In genomic region chr5:157657516-157657915, GRCh38 we compare ENCODE assay signal across 23 cellular contexts. TPM values are rescaled to one million over a fixed set of nuclear protein-coding genes. Genes with fewer than 3 reads are reported as not detected.
A peak's percentile ranks its signal among the peaks of the same experiment; 100 is the strongest.
DNase-seq lines count a peak whose midpoint lies in the region; ATAC-seq, FAIRE-seq and TF ChIP-seq lines count a peak whose summit lies in the region.
"Had no signal": no experiment of that assay in that cellular context is flagged by ENCODE, and none has a peak within 500 bp of the region (broad histone marks: within the 10 kb centered on the region; RNA-seq: fewer than 3 reads in every experiment).

No MANE protein-coding gene starts in this region.

- H3K79me2 ChIP-seq in HepG2 (ENCODE audit: insufficient read depth, low read length) = no peaks in the 10 kb centered on the region

- POLR2A ChIA-PET in HepG2 (lab: Yijun Ruan, JAX) = no interaction called here

- 26% methylated on average over 2 of the region's 2 CpGs for whole genome bisulfite sequencing in HepG2 (ENCODE audit: low lambda C conversion rate)

- no peak for TF ChIP-seq POLR2A in HepG2 (IDR thresholded peaks at IDR 0.05; ENCODE audit: insufficient read depth in 1 of 2, low read depth in 2 of 2, low read length in 2 of 2)

- no peak for TF ChIP-seq RAD21 in HepG2 (CRISPR knock-in tag; IDR thresholded peaks at IDR 0.05)

- ATAC-seq in HepG2 (no peak), HG03139 (IDR thresholded peaks at IDR 0.05; ENCODE audit: unreplicated experiment) (no peak)
- ATAC-seq: K562 had no signal

- H3K36me3 ChIP-seq in HepG2 (replicated peaks in 1 of 2; ENCODE audit: control insufficient read depth in 1 of 2, insufficient read depth in 2 of 2, low read length in 2 of 2) = no peaks in the 10 kb centered on the region
- H3K36me3 ChIP-seq: HAP-1 had no signal

- no peak for TF ChIP-seq EP300 in HepG2 (IDR thresholded peaks at IDR 0.05; ENCODE audit: low read depth in 2 of 2, low read length in 2 of 2)
- no peak for TF ChIP-seq EP300 in HepG2 (CRISPR knock-in tag; IDR thresholded peaks at IDR 0.05; ENCODE audit: borderline replicate concordance)

- TF ChIP-seq CTCF in D721Med (IDR thresholded peaks at IDR 0.05; ENCODE audit: insufficient read depth, missing control alignments) (no peak), astrocyte of the spinal cord (IDR thresholded peaks at IDR 0.05; ENCODE audit: low read depth, low read length) (no peak), HepG2 (CRISPR knock-in tag; IDR thresholded peaks at IDR 0.05) (no peak)

- H4K20me1 ChIP-seq in HepG2 (ENCODE audit: insufficient read depth, low read length) = no peaks in the 10 kb centered on the region

- in situ Hi-C loops in astrocyte of the spinal cord (cut with HindIII; ENCODE audit: low sequenced_read_pairs) = no loop called here
- in situ Hi-C loops in HepG2 (cut with HindIII; ENCODE audit: extremely low pct_ligation_motif_present, low pct_unique_long_range_greater_than_20kb) = no loop called here

- H3K9me3 ChIP-seq in HepG2 (ENCODE audit: low read length) = peaks cover 4% of the 10 kb centered on the region; the same call in 1 of the 2 replicates
- H3K9me3 ChIP-seq: HAP-1 had no signal

- H3K4me2 ChIP-seq in HepG2 (ENCODE audit: low read depth, low read length) = no peak overlapping the region

- CTCF ChIA-PET in HepG2 (lab: Yijun Ruan, JAX; ENCODE audit: low intra/inter-chr PET ratio, low total read pairs) = no interaction called here

- no TSS peak for BruUV-seq in HepG2 (replicated peaks; lab: Mats Ljungman, UMichigan)

- H3K9ac ChIP-seq in HepG2 (ENCODE audit: insufficient read depth, low read depth, low read length) = no peak overlapping the region
- H3K9ac ChIP-seq: GM23248 had no signal

- no peak for DNase-seq in D721Med (ENCODE audit: insufficient read length, low spot score)
- DNase-seq in NCI-H69 (lab: John Stamatoyannopoulos, UW) = peak; percentile 5
- peak; percentile 8 for DNase-seq in astrocyte of the spinal cord (ENCODE audit: low read depth, low spot score)
- no peak for DNase-seq in HepG2 (ENCODE audit: low spot score)
- DNase-seq in NCI-H510A (lab: John Stamatoyannopoulos, UW) = no peak
- no peak for DNase-seq in cerebellum (ENCODE audit: low spot score)
- DNase-seq: AML-193; Caco-2; CD4-positive, alpha-beta T cell; GM23248; IMR-90 had no signal

- H3K4me3 ChIP-seq in astrocyte of the spinal cord (ENCODE audit: low read depth, low read length) = no peak overlapping the region
- no peak overlapping the region for H3K4me3 ChIP-seq in HepG2 (replicated peaks in 1 of 3; ENCODE audit: insufficient read depth in 1 of 3, low read depth in 2 of 3, low read length in 3 of 3)
- H3K4me3 ChIP-seq: GM23248, HAP-1, K562 had no signal

- H2AFZ ChIP-seq in HepG2 (ENCODE audit: low read length) = no peak overlapping the region
- H2AFZ ChIP-seq: GM23248 had no signal

- H3K27ac ChIP-seq in HepG2 (ENCODE audit: extremely low read length, insufficient read depth, low read length) = no peak overlapping the region
- H3K27ac ChIP-seq: C4-2B, GM23248, HL-60 had no signal

- intact Hi-C loops in HepG2 (cut with micrococcal nuclease; ENCODE audit: unreplicated experiment) = no loop called here

- H3K4me1 ChIP-seq in HepG2 (ENCODE audit: insufficient read depth, low read length) = no peaks in the 10 kb centered on the region
- H3K4me1 ChIP-seq: HAP-1 had no signal

- peaks cover 0 to 5% of the 10 kb centered on the region in 2 experiments; a peak in 1 of 5 replicates for H3K27me3 ChIP-seq in HepG2 (ENCODE audit: control insufficient read depth in 1 of 2, insufficient read depth in 2 of 2, low read length in 2 of 2)

- FAIRE-seq in D721Med (lab: Jason Lieb, UNC) (peak; percentile 25), HepG2 (lab: Jason Lieb, UNC) (no peak)
- FAIRE-seq: A204.1, G401.6, GM12891, GM19239, K562 had no signal

TF ChIP-seq in HepG2, 621 proteins besides CTCF, POLR2A, EP300 and RAD21:
- no peak for TF ChIP-seq ZNF24 (IDR thresholded peaks at IDR 0.05)
- TF ChIP-seq ZNF275 (CRISPR knock-in tag; IDR thresholded peaks at IDR 0.05; ENCODE audit: borderline replicate concordance) = no peak
- TF ChIP-seq ZNF331 (CRISPR knock-in tag; IDR thresholded peaks at IDR 0.05) = no peak
- TF ChIP-seq PHF8 (CRISPR knock-in tag; IDR thresholded peaks at IDR 0.05) = no peak
- TF ChIP-seq IRF9 (CRISPR knock-in tag; IDR thresholded peaks at IDR 0.05; ENCODE audit: borderline replicate concordance) = no peak
- TF ChIP-seq ZNF777 (CRISPR knock-in tag; IDR thresholded peaks at IDR 0.05) = no peak
- no peak for TF ChIP-seq ZNF549 (CRISPR knock-in tag; IDR thresholded peaks at IDR 0.05)
- no peak for TF ChIP-seq HMGA1 (CRISPR knock-in tag; conservative IDR thresholded peaks at IDR 0.05)
- no peak for TF ChIP-seq EEA1 (CRISPR knock-in tag; IDR thresholded peaks at IDR 0.05; ENCODE audit: borderline replicate concordance)
- no peak for TF ChIP-seq ZNF550 (CRISPR knock-in tag; IDR thresholded peaks at IDR 0.05; ENCODE audit: borderline replicate concordance)
- TF ChIP-seq ASH2L (IDR thresholded peaks at IDR 0.05; ENCODE audit: insufficient read length, low read depth, low read length) = no peak
- TF ChIP-seq GTF3A (CRISPR knock-in tag; conservative IDR thresholded peaks at IDR 0.05) = no peak
TF ChIP-seq in HepG2: peak in this region for 0.

RNA-seq across cellular contexts. Expression of gene SOX30, which starts 5.3 kb away (rescaled TPM):
- not detected in 2 replicates for total RNA-seq in HepG2 (2016; rRNA removed; fragmentation: Illumina TruSeq; extraction: Trizol)
- total RNA-seq in HepG2 (2016; cell fraction: cytosol; rRNA removed; fragmentation: Illumina TruSeq; extraction: Trizol; ENCODE audit: low read depth) = not detected in 2 replicates
- total RNA-seq in HepG2 (2016; cell fraction: insoluble cytoplasmic fraction; rRNA removed; fragmentation: Illumina TruSeq; extraction: Trizol) = not detected in 2 replicates
- not detected in 2 replicates for total RNA-seq in HepG2 (2016; cell fraction: membrane; rRNA removed; fragmentation: Illumina TruSeq; extraction: Trizol)
- not detected in 2 replicates for total RNA-seq in HepG2 (2016; cell fraction: nucleus; rRNA removed; fragmentation: Illumina TruSeq; extraction: Trizol)
- polyA plus RNA-seq in HepG2 (2011; rRNA removed) = 0.05 TPM in 1 of 2 replicates, not detected in the other
- not detected in 2 replicates for polyA plus RNA-seq in HepG2 (2011; cell fraction: cytosol; rRNA removed)
- polyA plus RNA-seq in HepG2 (2011; cell fraction: nucleus; rRNA removed) = not detected in 2 replicates
- polyA plus RNA-seq in HepG2 (2012) = not detected in 2 replicates
- polyA plus RNA-seq in HepG2 (2016; cell fraction: cytosol; fragmentation: Illumina TruSeq; extraction: Trizol; ENCODE audit: low read depth) = not detected in 2 replicates
- polyA plus RNA-seq in HepG2 (2016; cell fraction: insoluble cytoplasmic fraction; fragmentation: Illumina TruSeq; extraction: Trizol; ENCODE audit: low read depth) = not detected in 2 replicates
- not detected in 2 replicates for polyA plus RNA-seq in HepG2 (2016; cell fraction: membrane; fragmentation: Illumina TruSeq; extraction: Trizol; ENCODE audit: low read depth)
- not detected in 2 replicates for polyA plus RNA-seq in HepG2 (2016; cell fraction: nucleus; fragmentation: Illumina TruSeq; extraction: Trizol; ENCODE audit: insufficient read depth, low read depth)
- polyA minus RNA-seq in HepG2 (2011; rRNA and poly(A)+ RNA removed; ENCODE audit: low replicate concordance) = not detected in 2 replicates
- polyA minus RNA-seq in HepG2 (2011; cell fraction: cytosol; rRNA and poly(A)+ RNA removed) = not detected in 2 replicates
- not detected in 2 replicates for polyA minus RNA-seq in HepG2 (2011; cell fraction: nucleus; rRNA and poly(A)+ RNA removed)
- total RNA-seq in cerebellum = 0.18 TPM
- total RNA-seq: CD4-positive, alpha-beta T cell; GM23248; H4; HT1080; IMR-90; K562 had no signal
- polyA plus RNA-seq: IMR-90, K562 had no signal

RNA-seq across cellular contexts. Expression of gene C5orf52, which starts 13.8 kb away (rescaled TPM):
- total RNA-seq in HepG2 (2016; rRNA removed; fragmentation: Illumina TruSeq; extraction: Trizol) (not detected in 2 replicates), cerebellum (not detected)
- not detected in 2 replicates for total RNA-seq in HepG2 (2016; cell fraction: cytosol; rRNA removed; fragmentation: Illumina TruSeq; extraction: Trizol; ENCODE audit: low read depth)
- total RNA-seq in HepG2 (2016; cell fraction: insoluble cytoplasmic fraction; rRNA removed; fragmentation: Illumina TruSeq; extraction: Trizol) = not detected in 2 replicates
- not detected in 2 replicates for total RNA-seq in HepG2 (2016; cell fraction: membrane; rRNA removed; fragmentation: Illumina TruSeq; extraction: Trizol)
- not detected in 2 replicates for total RNA-seq in HepG2 (2016; cell fraction: nucleus; rRNA removed; fragmentation: Illumina TruSeq; extraction: Trizol)
- not detected in 2 replicates for polyA plus RNA-seq in HepG2 (2011; rRNA removed)
- polyA plus RNA-seq in HepG2 (2011; cell fraction: cytosol; rRNA removed) = not detected in 2 replicates
- polyA plus RNA-seq in HepG2 (2011; cell fraction: nucleus; rRNA removed) = not detected in 2 replicates
- polyA plus RNA-seq in HepG2 (2012) = not detected in 2 replicates
- polyA plus RNA-seq in HepG2 (2016; cell fraction: cytosol; fragmentation: Illumina TruSeq; extraction: Trizol; ENCODE audit: low read depth) = not detected in 2 replicates
- not detected in 2 replicates for polyA plus RNA-seq in HepG2 (2016; cell fraction: insoluble cytoplasmic fraction; fragmentation: Illumina TruSeq; extraction: Trizol; ENCODE audit: low read depth)
- not detected in 2 replicates for polyA plus RNA-seq in HepG2 (2016; cell fraction: membrane; fragmentation: Illumina TruSeq; extraction: Trizol; ENCODE audit: low read depth)
- polyA plus RNA-seq in HepG2 (2016; cell fraction: nucleus; fragmentation: Illumina TruSeq; extraction: Trizol; ENCODE audit: insufficient read depth, low read depth) = not detected in 2 replicates
- polyA minus RNA-seq in HepG2 (2011; rRNA and poly(A)+ RNA removed; ENCODE audit: low replicate concordance) = not detected in 2 replicates
- polyA minus RNA-seq in HepG2 (2011; cell fraction: cytosol; rRNA and poly(A)+ RNA removed) = not detected in 2 replicates
- not detected in 2 replicates for polyA minus RNA-seq in HepG2 (2011; cell fraction: nucleus; rRNA and poly(A)+ RNA removed)
- total RNA-seq: Caco-2; CD4-positive, alpha-beta T cell; GM23248; H4; HT1080; IMR-90; K562 had no signal
- polyA plus RNA-seq: BJ, GM23248, IMR-90, K562 had no signal

Comparison
In these comparisons a context has a peak if more than half of its experiments do, and no peak if none do; other contexts are left out.
1. DNase-seq: peak in NCI-H69 (single experiment) and astrocyte of the spinal cord (single experiment); none in D721Med (single experiment), HepG2 (single experiment), NCI-H510A (single experiment) and cerebellum (single experiment).